In the genomic region with DNA sequence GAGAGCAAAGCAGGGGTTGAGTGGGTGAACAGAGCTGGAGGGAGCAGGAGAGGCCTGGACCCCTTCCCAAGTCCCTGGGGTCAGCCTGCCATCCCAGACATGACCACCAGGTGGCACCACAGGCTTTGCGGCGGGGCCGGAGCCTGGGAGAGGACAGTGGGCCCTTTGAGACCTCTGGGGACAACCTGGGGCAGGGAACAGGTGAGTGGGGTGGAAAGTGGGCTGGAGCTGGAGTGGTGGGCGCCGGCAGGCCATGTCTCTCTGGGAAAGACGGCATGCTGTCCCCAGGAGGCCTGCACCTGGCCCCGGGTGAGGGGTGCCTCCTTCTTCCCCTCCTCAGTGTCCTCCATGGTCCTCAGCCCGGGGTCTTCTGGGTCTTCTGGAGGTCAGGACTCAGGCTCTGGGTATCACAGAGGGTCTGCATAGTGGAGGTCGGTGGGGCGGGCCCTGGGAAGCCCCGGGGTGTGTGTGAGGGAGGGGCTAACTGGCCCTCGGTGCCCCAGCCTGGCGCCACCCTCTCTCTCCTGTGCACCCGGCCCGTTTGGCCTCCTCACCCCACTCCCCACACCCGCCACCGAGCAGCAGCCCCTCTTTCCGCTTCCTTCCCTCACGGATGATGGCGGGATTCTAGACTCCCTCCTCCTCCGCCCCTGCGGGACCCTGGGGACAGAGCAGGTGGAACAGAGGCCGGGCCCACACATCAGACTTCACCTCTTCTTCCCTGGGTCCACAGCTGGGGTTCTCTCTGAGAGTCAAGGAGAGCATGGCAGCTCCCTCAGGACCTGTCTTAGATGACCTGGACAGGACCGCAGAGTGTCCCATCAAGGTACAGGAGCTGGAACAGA, we compare ENCODE assay signal across 1 cellular context.
TF ChIP-seq lines count a peak whose summit lies in the region.

No MANE protein-coding gene starts in this region.

TF ChIP-seq in HCT116, 20 proteins besides CTCF, POLR2A, EP300 and RAD21 (continued from another document):
- TF ChIP-seq, protein P1, sequence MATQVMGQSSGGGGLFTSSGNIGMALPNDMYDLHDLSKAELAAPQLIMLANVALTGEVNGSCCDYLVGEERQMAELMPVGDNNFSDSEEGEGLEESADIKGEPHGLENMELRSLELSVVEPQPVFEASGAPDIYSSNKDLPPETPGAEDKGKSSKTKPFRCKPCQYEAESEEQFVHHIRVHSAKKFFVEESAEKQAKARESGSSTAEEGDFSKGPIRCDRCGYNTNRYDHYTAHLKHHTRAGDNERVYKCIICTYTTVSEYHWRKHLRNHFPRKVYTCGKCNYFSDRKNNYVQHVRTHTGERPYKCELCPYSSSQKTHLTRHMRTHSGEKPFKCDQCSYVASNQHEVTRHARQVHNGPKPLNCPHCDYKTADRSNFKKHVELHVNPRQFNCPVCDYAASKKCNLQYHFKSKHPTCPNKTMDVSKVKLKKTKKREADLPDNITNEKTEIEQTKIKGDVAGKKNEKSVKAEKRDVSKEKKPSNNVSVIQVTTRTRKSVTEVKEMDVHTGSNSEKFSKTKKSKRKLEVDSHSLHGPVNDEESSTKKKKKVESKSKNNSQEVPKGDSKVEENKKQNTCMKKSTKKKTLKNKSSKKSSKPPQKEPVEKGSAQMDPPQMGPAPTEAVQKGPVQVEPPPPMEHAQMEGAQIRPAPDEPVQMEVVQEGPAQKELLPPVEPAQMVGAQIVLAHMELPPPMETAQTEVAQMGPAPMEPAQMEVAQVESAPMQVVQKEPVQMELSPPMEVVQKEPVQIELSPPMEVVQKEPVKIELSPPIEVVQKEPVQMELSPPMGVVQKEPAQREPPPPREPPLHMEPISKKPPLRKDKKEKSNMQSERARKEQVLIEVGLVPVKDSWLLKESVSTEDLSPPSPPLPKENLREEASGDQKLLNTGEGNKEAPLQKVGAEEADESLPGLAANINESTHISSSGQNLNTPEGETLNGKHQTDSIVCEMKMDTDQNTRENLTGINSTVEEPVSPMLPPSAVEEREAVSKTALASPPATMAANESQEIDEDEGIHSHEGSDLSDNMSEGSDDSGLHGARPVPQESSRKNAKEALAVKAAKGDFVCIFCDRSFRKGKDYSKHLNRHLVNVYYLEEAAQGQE (IDR thresholded peaks at IDR 0.05; ENCODE audit: low read depth), result no peak
- TF ChIP-seq JUND (IDR thresholded peaks at IDR 0.05) (no peak), EGR1 (IDR thresholded peaks at IDR 0.05; ENCODE audit: low read depth) (no peak), ZBTB33 (IDR thresholded peaks at IDR 0.05; ENCODE audit: extremely low read depth, insufficient replicate concordance, low read length) (no peak), SP1 (IDR thresholded peaks at IDR 0.05; ENCODE audit: low read depth) (no peak), EZH2 (IDR thresholded peaks at IDR 0.05) (no peak), FOSL1 (IDR thresholded peaks at IDR 0.05; ENCODE audit: low read depth) (no peak), CBX3 (IDR thresholded peaks at IDR 0.05; ENCODE audit: low read depth) (no peak), TCF7L2 (IDR thresholded peaks at IDR 0.05; ENCODE audit: borderline replicate concordance, extremely low read depth, insufficient read depth, insufficient read length) (no peak), SRF (IDR thresholded peaks at IDR 0.05; ENCODE audit: low read depth) (no peak), POLR2AphosphoS5 (IDR thresholded peaks at IDR 0.05; ENCODE audit: low read depth, low read length) (no peak)
TF ChIP-seq in HCT116: peak in this region for 0.
